9 cellular contexts compared by ENCODE assay signal in the genomic region with DNA sequence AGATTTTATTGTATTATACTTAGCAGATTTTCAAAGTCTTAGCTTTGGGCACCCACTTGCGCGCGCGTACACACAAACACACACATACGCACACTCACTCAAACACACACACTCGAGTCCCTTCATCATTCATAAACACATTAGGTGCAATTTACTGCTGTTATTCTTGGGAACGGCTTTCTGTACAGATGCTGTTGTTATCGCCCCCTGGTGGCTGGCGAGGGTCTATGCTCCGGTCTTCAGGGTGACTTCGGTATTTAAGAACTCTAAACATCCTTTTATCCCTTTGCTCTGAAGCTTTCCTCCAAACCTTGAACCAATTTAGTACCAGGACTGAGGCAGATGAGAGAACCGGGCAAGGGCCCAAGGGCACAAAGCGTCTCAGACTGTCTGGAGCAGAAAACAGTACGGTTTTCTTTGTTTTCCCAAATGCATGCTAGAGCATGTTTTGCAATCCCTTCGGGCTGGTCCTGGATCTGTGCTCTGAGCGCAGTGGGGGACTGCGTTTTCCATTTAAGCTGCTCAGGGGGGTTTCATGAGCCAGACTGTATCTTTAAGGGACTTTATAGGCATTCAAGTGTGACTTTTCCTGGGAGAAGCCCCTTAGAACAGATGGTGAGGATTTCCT. TPM values are rescaled to one million over a fixed set of nuclear protein-coding genes. Genes with fewer than 3 reads are reported as not detected.
A peak's percentile ranks its signal among the peaks of the same experiment; 100 is the strongest.
DNase-seq lines count a peak whose midpoint lies in the region; ATAC-seq and TF ChIP-seq lines count a peak whose summit lies in the region.
"Had no signal": no experiment of that assay in that cellular context is flagged by ENCODE, and none has a peak within 500 bp of the region (broad histone marks: within the 10 kb centered on the region; RNA-seq: fewer than 3 reads in every experiment).

No MANE protein-coding gene starts in this region.

- H3K27ac Mint-ChIP-seq in Caco-2 (ENCODE audit: unreplicated experiment) = peak overlapping the region; percentile 18
- H3K27ac Mint-ChIP-seq in activated T-helper 1 cell treated with anti-CD3 and anti-CD28 coated beads, Interleukin-12 subunit alpha, Interleukin-12 subunit beta, Interleukin-2, Interleukin-4 antibody, amounts not matched to agents 30 ng/mL and 10 ng/mL and 1 ng/mL, durations not matched to agents 14 hours and 24 hours and 36 hours = no peak overlapping the region
- H3K27ac Mint-ChIP-seq: activated naive CD8-positive, alpha-beta T cell had no signal

- no peak overlapping the region for H3K27ac ChIP-seq in HL-60 (replicated peaks)
- H3K27ac ChIP-seq in OCI-LY7 (ENCODE audit: low read depth, low read length, poor library complexity, severe bottlenecking) = no peak overlapping the region
- no peak overlapping the region for H3K27ac ChIP-seq in ovary

- no peaks in the 10 kb centered on the region for H3K27me3 ChIP-seq in Caco-2 (replicated peaks; ENCODE audit: control insufficient read depth, insufficient read depth, low read length)
- peaks cover 27% of the 10 kb centered on the region for H3K27me3 ChIP-seq in HL-60 (ENCODE audit: insufficient read depth, poor library complexity, severe bottlenecking)
- H3K27me3 ChIP-seq in ovary = no peaks in the 10 kb centered on the region

- no peaks in the 10 kb centered on the region for H3K9me3 ChIP-seq in Caco-2
- H3K9me3 ChIP-seq in OCI-LY7 (ENCODE audit: low read length) = no peaks in the 10 kb centered on the region
- H3K9me3 ChIP-seq in ovary = no peaks in the 10 kb centered on the region

- H3K27me3 Mint-ChIP-seq in Caco-2 (ENCODE audit: insufficient read depth, unreplicated experiment) = no peaks in the 10 kb centered on the region
- peaks cover 42% of the 10 kb centered on the region for H3K27me3 Mint-ChIP-seq in activated T-helper 1 cell treated with anti-CD3 and anti-CD28 coated beads, Interleukin-12 subunit alpha, Interleukin-12 subunit beta, Interleukin-2, Interleukin-4 antibody, amounts not matched to agents 30 ng/mL and 10 ng/mL and 1 ng/mL, durations not matched to agents 14 hours and 24 hours and 36 hours (ENCODE audit: insufficient read depth)

- peak; percentile 88 for ATAC-seq in GM19351 (IDR thresholded peaks at IDR 0.05; ENCODE audit: unreplicated experiment)
- ATAC-seq in HG02870 (IDR thresholded peaks at IDR 0.05; ENCODE audit: unreplicated experiment) = no peak

- H3K4me2 ChIP-seq in OCI-LY7 (ENCODE audit: low read length) = no peak overlapping the region

- TF ChIP-seq EP300 in ovary (IDR thresholded peaks at IDR 0.05) = no peak

- 12 to 16% (median 13%) methylated on average over 17 of the region's 17 CpGs for WGBS in ovary, 3 donors

- no peak overlapping the region for H3K4me3 Mint-ChIP-seq in Caco-2 (ENCODE audit: unreplicated experiment)
- H3K4me3 Mint-ChIP-seq in activated T-helper 1 cell treated with anti-CD3 and anti-CD28 coated beads, Interleukin-12 subunit alpha, Interleukin-12 subunit beta, Interleukin-2, Interleukin-4 antibody, amounts not matched to agents 30 ng/mL and 10 ng/mL and 1 ng/mL, durations not matched to agents 14 hours and 24 hours and 36 hours = no peak overlapping the region
- H3K4me3 Mint-ChIP-seq: activated naive CD8-positive, alpha-beta T cell had no signal

- H3K4me3 ChIP-seq in Caco-2 (ENCODE audit: low read depth, low read length) = no peak overlapping the region
- H3K4me3 ChIP-seq in HL-60 (replicated peaks; ENCODE audit: insufficient read depth, low read length) = no peak overlapping the region
- H3K4me3 ChIP-seq in OCI-LY7 (ENCODE audit: low read depth, low read length, poor library complexity, severe bottlenecking) = no peak overlapping the region
- H3K4me3 ChIP-seq in ovary = no peak overlapping the region

- no peaks in the 10 kb centered on the region for H3K9me2 ChIP-seq in OCI-LY7 (ENCODE audit: insufficient read depth, low read length)

- H3K9me3 Mint-ChIP-seq in Caco-2 (ENCODE audit: unreplicated experiment) = peaks cover 9% of the 10 kb centered on the region
- H3K9me3 Mint-ChIP-seq in activated T-helper 1 cell treated with anti-CD3 and anti-CD28 coated beads, Interleukin-12 subunit alpha, Interleukin-12 subunit beta, Interleukin-2, Interleukin-4 antibody, amounts not matched to agents 30 ng/mL and 10 ng/mL and 1 ng/mL, durations not matched to agents 14 hours and 24 hours and 36 hours = no peaks in the 10 kb centered on the region

- peak; percentile 71 to 77 for DNase-seq in Caco-2
- DNase-seq in HL-60 (ENCODE audit: low read depth in 1 of 2, low spot score in 1 of 2) = peak; percentile 11 to 65
- peak; percentile 70 for DNase-seq in OCI-LY7 (ENCODE audit: low spot score)
- DNase-seq in activated T-helper 1 cell treated with anti-CD3 and anti-CD28 coated beads, Interleukin-12 subunit alpha, Interleukin-12 subunit beta, Interleukin-2, Interleukin-4 antibody, amounts not matched to agents 30 ng/mL and 10 ng/mL and 1 ng/mL, durations not matched to agents 14 hours and 24 hours and 36 hours (ENCODE audit: low spot score) = peak; percentile 15
- peak; percentile 60 for DNase-seq in germinal center (ENCODE audit: low spot score)
- peak; percentile 63 to 82 (median 81) for DNase-seq in ovary

- BruUV-seq in Caco-2 (replicated peaks; lab: Mats Ljungman, UMichigan) (no TSS peak), OCI-LY7 (replicated peaks; lab: Mats Ljungman, UMichigan) (no TSS peak)

- intact Hi-C loops in Caco-2 (cut with micrococcal nuclease; ENCODE audit: unreplicated experiment) = loop anchor here (1.0 kb wide), 4 partner anchors 29 to 315 kb away; no protein-coding TSS in a partner anchor
- intact Hi-C loops in OCI-LY7 (cut with micrococcal nuclease; ENCODE audit: unreplicated experiment) = loop anchor here (1.0 to 5.0 kb wide), 4 partner anchors 280 to 1033 kb away; a partner anchor contains a TSS
- intact Hi-C loops in activated T-helper 1 cell treated with anti-CD3 and anti-CD28 coated beads, Interleukin-12 subunit alpha, Interleukin-12 subunit beta, Interleukin-2, Interleukin-4 antibody, amounts not matched to agents 30 ng/mL and 10 ng/mL and 1 ng/mL, durations not matched to agents 14 hours and 24 hours and 36 hours (cut with micrococcal nuclease) = loop anchor here (1.0 to 5.0 kb wide), 3 partner anchors 280 to 596 kb away; a partner anchor contains a TSS
- intact Hi-C loops in ovary (cut with DNase I) = loop anchor here (2.0 to 10.0 kb wide), 6 partner anchors 295 to 625 kb away; no protein-coding TSS in a partner anchor

- peaks cover 45% of the 10 kb centered on the region for H3K4me1 Mint-ChIP-seq in Caco-2 (ENCODE audit: low read depth, unreplicated experiment)
- peaks cover 9% of the 10 kb centered on the region for H3K4me1 Mint-ChIP-seq in activated T-helper 1 cell treated with anti-CD3 and anti-CD28 coated beads, Interleukin-12 subunit alpha, Interleukin-12 subunit beta, Interleukin-2, Interleukin-4 antibody, amounts not matched to agents 30 ng/mL and 10 ng/mL and 1 ng/mL, durations not matched to agents 14 hours and 24 hours and 36 hours (ENCODE audit: low read depth)

- no peak for TF ChIP-seq POLR2A in ovary (IDR thresholded peaks at IDR 0.05)

- no peaks in the 10 kb centered on the region for H3K36me3 ChIP-seq in Caco-2 (ENCODE audit: control insufficient read depth, insufficient read depth, low read length)
- no peaks in the 10 kb centered on the region for H3K36me3 ChIP-seq in OCI-LY7 (ENCODE audit: insufficient read depth, low read length)
- H3K36me3 ChIP-seq in ovary = no peaks in the 10 kb centered on the region

- H3K4me1 ChIP-seq in Caco-2 = peaks cover 34% of the 10 kb centered on the region
- no peaks in the 10 kb centered on the region for H3K4me1 ChIP-seq in OCI-LY7 (ENCODE audit: insufficient read depth, low read length, poor library complexity, severe bottlenecking)
- peaks cover 3% of the 10 kb centered on the region for H3K4me1 ChIP-seq in ovary (ENCODE audit: insufficient read depth)

- peaks cover 6% of the 10 kb centered on the region for H3K36me3 Mint-ChIP-seq in Caco-2 (ENCODE audit: insufficient read depth, unreplicated experiment)
- peaks cover under 1% of the 10 kb centered on the region for H3K36me3 Mint-ChIP-seq in activated T-helper 1 cell treated with anti-CD3 and anti-CD28 coated beads, Interleukin-12 subunit alpha, Interleukin-12 subunit beta, Interleukin-2, Interleukin-4 antibody, amounts not matched to agents 30 ng/mL and 10 ng/mL and 1 ng/mL, durations not matched to agents 14 hours and 24 hours and 36 hours (ENCODE audit: low read depth)
- H3K36me3 Mint-ChIP-seq: activated naive CD8-positive, alpha-beta T cell had no signal

- no peaks in the 10 kb centered on the region for H3K79me2 ChIP-seq in OCI-LY7 (ENCODE audit: insufficient read depth, low read depth, low read length)

- no peaks in the 10 kb centered on the region for H4K20me1 ChIP-seq in OCI-LY7 (ENCODE audit: insufficient read depth, low read length)

- no peak overlapping the region for H2AFZ ChIP-seq in OCI-LY7 (ENCODE audit: low read length)

- CTCF ChIA-PET in Caco-2 (lab: Charles Lee) = no interaction called here
- CTCF ChIA-PET in OCI-LY7 (lab: Charles Lee; ENCODE audit: unreplicated experiment) = no interaction called here

- TF ChIP-seq CTCF in Caco-2 (IDR thresholded peaks at IDR 0.05; ENCODE audit: insufficient read depth in 1 of 2, low read depth in 1 of 2, low read length in 1 of 2, severe bottlenecking in 1 of 2, unreplicated experiment in 1 of 2) (peak; percentile 84 to 87), HL-60 (IDR thresholded peaks at IDR 0.05; ENCODE audit: insufficient read depth, low read length) (peak; percentile 86), OCI-LY7 (conservative IDR thresholded peaks at IDR 0.05; ENCODE audit: low read length) (peak; percentile 96), ovary (IDR thresholded peaks at IDR 0.05) (peak; percentile 67 to 80 (median 70))

- POLR2A ChIA-PET in Caco-2 (lab: Charles Lee) = no interaction called here
- POLR2A ChIA-PET in OCI-LY7 (lab: Charles Lee) = interaction anchor here (0.9 kb wide), 1 partner anchor 17 kb away, joined by 3 read pairs; no protein-coding TSS in a partner anchor

RNA-seq across cellular contexts. Expression of a gene that starts 1.7 kb away (rescaled TPM):
- total RNA-seq in Caco-2 (2022) (2.0 and 2.1 TPM in 2 replicates), OCI-LY7 (2022) (not detected in 2 replicates), ovary (100 to 1,000 TPM in 1 of 7 donors, 10 to 100 TPM in 6; 15.9 to 106 (median 24.4) TPM)
- not detected in 2 replicates for total RNA-seq in OCI-LY7 (2014; rRNA removed; shearing (Covaris generic))
- 0.03 and 0.20 TPM in 2 replicates for total RNA-seq in activated T-helper 1 cell treated with anti-CD3 and anti-CD28 coated beads, Interleukin-12 subunit alpha, Interleukin-12 subunit beta, Interleukin-2, Interleukin-4 antibody, amounts not matched to agents 30 ng/mL and 10 ng/mL and 1 ng/mL, durations not matched to agents 14 hours and 24 hours and 36 hours
- 10 to 100 TPM; 10.3 to 71.6 TPM for polyA plus RNA-seq in ovary

Comparison
In these comparisons a context has a peak if more than half of its experiments do, and no peak if none do; other contexts are left out.
1. DNase-seq: peak in every context shown above with its lines; median percentile 81 in ovary; 74 in Caco-2; 70 in OCI-LY7; 60 in germinal center; 38 in HL-60; 15 in activated T-helper 1 cell treated with anti-CD3 and anti-CD28 coated beads, Interleukin-12 subunit alpha, Interleukin-12 subunit beta, Interleukin-2, Interleukin-4 antibody, amounts not matched to agents 30 ng/mL and 10 ng/mL and 1 ng/mL, durations not matched to agents 14 hours and 24 hours and 36 hours.